In genomic region chr12:24948816-24949722, GRCh38 we compare ENCODE assay signal across 8 cellular contexts. TPM values are rescaled to one million over a fixed set of nuclear protein-coding genes. Genes with fewer than 3 reads are reported as not detected.
A peak's percentile ranks its signal among the peaks of the same experiment; 100 is the strongest.
DNase-seq lines count a peak whose midpoint lies in the region; ATAC-seq, FAIRE-seq and TF ChIP-seq lines count a peak whose summit lies in the region.

Gene BCAT1 (minus strand): TSS chr12:24949101. CDS start chr12:24948932, 169 bp downstream.

- TF ChIP-seq CTCF in GM12874 (IDR thresholded peaks at IDR 0.05; ENCODE audit: insufficient read depth, low read depth, low read length) (peak; percentile 31), neural progenitor cell (IDR thresholded peaks at IDR 0.05) (peak; percentile 23), type B pancreatic cell (conservative IDR thresholded peaks at IDR 0.05) (peak; percentile 44)

- peak within 1 kb of the TSS; percentile 40 for H2AFZ ChIP-seq in neural progenitor cell (replicated peaks)

- no peak for FAIRE-seq in frontal cortex (lab: Jason Lieb, UNC)

- DNase-seq in NCI-H524 (lab: John Stamatoyannopoulos, UW) (peak; percentile 55 to 79), frontal cortex (ENCODE audit: low spot score in 2 of 2) (peak in 1 of 2 donors; percentile 49), neural progenitor cell (ENCODE audit: low spot score) (peak; percentile 87), type B pancreatic cell (ENCODE audit: extremely low spot score, unreplicated experiment) (peak; percentile 84), superior temporal gyrus (ENCODE audit: extremely low spot score) (no peak)
- DNase-seq in activated T-helper 1 cell treated with anti-CD3 and anti-CD28 coated beads, Interleukin-12 subunit alpha, Interleukin-12 subunit beta, Interleukin-2, Interleukin-4 antibody, amounts not matched to agents 30 ng/mL and 10 ng/mL and 1 ng/mL, durations not matched to agents 14 hours and 24 hours and 36 hours (ENCODE audit: low spot score) = peak; percentile 33

- peak within 1 kb of the TSS; percentile 92 for H3K4me3 Mint-ChIP-seq in activated T-helper 1 cell treated with anti-CD3 and anti-CD28 coated beads, Interleukin-12 subunit alpha, Interleukin-12 subunit beta, Interleukin-2, Interleukin-4 antibody, amounts not matched to agents 30 ng/mL and 10 ng/mL and 1 ng/mL, durations not matched to agents 14 hours and 24 hours and 36 hours
- peak within 1 kb of the TSS; percentile 92 for H3K4me3 Mint-ChIP-seq in neural progenitor cell
- H3K4me3 Mint-ChIP-seq in type B pancreatic cell = peak within 1 kb of the TSS; percentile 96

- peak within 1 kb of the TSS; percentile 96 for H3K27ac Mint-ChIP-seq in activated T-helper 1 cell treated with anti-CD3 and anti-CD28 coated beads, Interleukin-12 subunit alpha, Interleukin-12 subunit beta, Interleukin-2, Interleukin-4 antibody, amounts not matched to agents 30 ng/mL and 10 ng/mL and 1 ng/mL, durations not matched to agents 14 hours and 24 hours and 36 hours
- H3K27ac Mint-ChIP-seq in neural progenitor cell (peak within 1 kb of the TSS; percentile 85), type B pancreatic cell (peak within 1 kb of the TSS; percentile 89)

- peaks cover 55% of the 10 kb centered on the region for H3K4me1 Mint-ChIP-seq in activated T-helper 1 cell treated with anti-CD3 and anti-CD28 coated beads, Interleukin-12 subunit alpha, Interleukin-12 subunit beta, Interleukin-2, Interleukin-4 antibody, amounts not matched to agents 30 ng/mL and 10 ng/mL and 1 ng/mL, durations not matched to agents 14 hours and 24 hours and 36 hours (ENCODE audit: low read depth)
- H3K4me1 Mint-ChIP-seq in neural progenitor cell (peaks cover 61% of the 10 kb centered on the region), type B pancreatic cell (ENCODE audit: unreplicated experiment) (peaks cover 11% of the 10 kb centered on the region)

- peak within 1 kb of the TSS; percentile 88 for H3K4me2 ChIP-seq in neural progenitor cell

- peaks cover 3% of the 10 kb centered on the region for H3K27me3 Mint-ChIP-seq in activated T-helper 1 cell treated with anti-CD3 and anti-CD28 coated beads, Interleukin-12 subunit alpha, Interleukin-12 subunit beta, Interleukin-2, Interleukin-4 antibody, amounts not matched to agents 30 ng/mL and 10 ng/mL and 1 ng/mL, durations not matched to agents 14 hours and 24 hours and 36 hours (ENCODE audit: insufficient read depth)
- peaks cover 11% of the 10 kb centered on the region for H3K27me3 Mint-ChIP-seq in neural progenitor cell (ENCODE audit: insufficient read depth, low read depth)
- H3K27me3 Mint-ChIP-seq in type B pancreatic cell = peaks cover 17% of the 10 kb centered on the region

- H3K9me3 Mint-ChIP-seq in activated T-helper 1 cell treated with anti-CD3 and anti-CD28 coated beads, Interleukin-12 subunit alpha, Interleukin-12 subunit beta, Interleukin-2, Interleukin-4 antibody, amounts not matched to agents 30 ng/mL and 10 ng/mL and 1 ng/mL, durations not matched to agents 14 hours and 24 hours and 36 hours = no peaks in the 10 kb centered on the region
- peaks cover 4% of the 10 kb centered on the region for H3K9me3 Mint-ChIP-seq in neural progenitor cell
- no peaks in the 10 kb centered on the region for H3K9me3 Mint-ChIP-seq in type B pancreatic cell

- H3K4me3 ChIP-seq in neural progenitor cell = peak within 1 kb of the TSS; percentile 85

- peaks cover 61% of the 10 kb centered on the region for H3K79me2 ChIP-seq in neural progenitor cell (ENCODE audit: low read depth)

- peak within 1 kb of the TSS; percentile 94 for H3K27ac ChIP-seq in neural progenitor cell

- no peaks in the 10 kb centered on the region for H4K20me1 ChIP-seq in neural progenitor cell (ENCODE audit: low read depth)

- peaks cover 46% of the 10 kb centered on the region for H3K4me1 ChIP-seq in neural progenitor cell

- H3K9me3 ChIP-seq in neural progenitor cell (ENCODE audit: low read depth) = no peaks in the 10 kb centered on the region

- peaks cover 9% of the 10 kb centered on the region for H3K36me3 Mint-ChIP-seq in activated T-helper 1 cell treated with anti-CD3 and anti-CD28 coated beads, Interleukin-12 subunit alpha, Interleukin-12 subunit beta, Interleukin-2, Interleukin-4 antibody, amounts not matched to agents 30 ng/mL and 10 ng/mL and 1 ng/mL, durations not matched to agents 14 hours and 24 hours and 36 hours (ENCODE audit: low read depth)
- H3K36me3 Mint-ChIP-seq in neural progenitor cell = peaks cover 15% of the 10 kb centered on the region
- peaks cover 24% of the 10 kb centered on the region for H3K36me3 Mint-ChIP-seq in type B pancreatic cell

- H3K9ac ChIP-seq in neural progenitor cell = peak within 1 kb of the TSS; percentile 75

- H3K27me3 ChIP-seq in neural progenitor cell = no peaks in the 10 kb centered on the region

- intact Hi-C loops in activated T-helper 1 cell treated with anti-CD3 and anti-CD28 coated beads, Interleukin-12 subunit alpha, Interleukin-12 subunit beta, Interleukin-2, Interleukin-4 antibody, amounts not matched to agents 30 ng/mL and 10 ng/mL and 1 ng/mL, durations not matched to agents 14 hours and 24 hours and 36 hours (cut with micrococcal nuclease) = loop anchor here (1.0 to 10.0 kb wide), 3 partner anchors 28 to 384 kb away; no protein-coding TSS in a partner anchor

- H3K36me3 ChIP-seq in neural progenitor cell = no peaks in the 10 kb centered on the region

- peak; percentile 39 for ATAC-seq in HG02610 (IDR thresholded peaks at IDR 0.05; ENCODE audit: unreplicated experiment)

- H3F3A ChIP-seq in neural progenitor cell (ENCODE audit: low read depth) = peaks cover 40% of the 10 kb centered on the region

RNA-seq across cellular contexts. Expression of gene BCAT1, which starts in this region (rescaled TPM):
- total RNA-seq in activated T-helper 1 cell treated with anti-CD3 and anti-CD28 coated beads, Interleukin-12 subunit alpha, Interleukin-12 subunit beta, Interleukin-2, Interleukin-4 antibody, amounts not matched to agents 30 ng/mL and 10 ng/mL and 1 ng/mL, durations not matched to agents 14 hours and 24 hours and 36 hours = 37.3 and 42.0 TPM in 2 replicates
- 48.5 TPM for total RNA-seq in frontal cortex
- 246 and 287 TPM in 2 replicates for total RNA-seq in neural progenitor cell (ENCODE audit: low replicate concordance)
- total RNA-seq in type B pancreatic cell (ENCODE audit: low replicate concordance) = 153 and 573 TPM in 2 replicates
